10 cellular contexts compared by ENCODE assay signal in the genomic region with DNA sequence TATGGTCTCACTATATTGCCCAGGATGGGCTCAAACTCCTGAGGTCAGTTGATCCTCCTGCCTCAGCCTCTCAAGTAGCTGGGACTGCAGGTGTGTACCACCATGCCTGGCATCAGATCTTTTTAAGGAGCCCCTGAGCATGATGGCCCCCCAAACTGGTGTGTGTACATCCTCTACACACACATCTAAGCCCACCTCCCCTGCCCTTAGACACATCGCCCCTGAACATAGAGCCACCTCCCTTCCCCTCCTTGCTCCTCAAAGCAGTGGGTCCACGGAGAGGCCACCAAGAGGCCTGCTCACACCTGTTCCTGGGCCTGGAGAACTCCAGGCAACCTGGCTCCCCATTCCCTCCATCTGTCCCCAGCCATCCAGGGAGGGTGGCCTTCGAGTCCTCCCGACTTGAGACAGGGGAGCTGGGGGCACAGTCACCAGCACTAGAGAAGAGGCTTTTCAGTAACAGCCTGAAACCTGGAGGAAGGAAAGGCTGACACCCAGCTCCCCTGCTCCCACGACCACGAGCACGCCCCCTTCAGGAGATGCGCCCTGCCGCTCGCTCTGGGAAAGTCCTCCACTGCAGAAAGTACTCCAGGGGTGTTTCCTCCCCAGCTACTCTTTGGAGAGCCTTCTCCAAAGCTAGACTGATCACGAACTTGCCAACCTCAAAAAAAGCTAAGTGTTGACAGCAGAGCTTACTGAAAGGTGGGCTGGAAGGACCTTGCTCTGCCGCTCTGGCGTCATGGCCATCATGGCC. TPM values are rescaled to one million over a fixed set of nuclear protein-coding genes. Genes with fewer than 3 reads are reported as not detected.
A peak's percentile ranks its signal among the peaks of the same experiment; 100 is the strongest.
DNase-seq lines count a peak whose midpoint lies in the region; ATAC-seq and TF ChIP-seq lines count a peak whose summit lies in the region.
"Had no signal": no experiment of that assay in that cellular context is flagged by ENCODE, and none has a peak within 500 bp of the region (broad histone marks: within the 10 kb centered on the region; RNA-seq: fewer than 3 reads in every experiment).

No MANE protein-coding gene starts in this region.

- no peak overlapping the region for H2AFZ ChIP-seq in HCT116 (ENCODE audit: low read depth, low read length, poor library complexity, severe bottlenecking)
- no peak overlapping the region for H2AFZ ChIP-seq in osteoblast (ENCODE audit: low read length)

- in situ Hi-C loops in KBM-7 (cut with MboI; ENCODE audit: low pct_unique_long_range_greater_than_20kb, low sequenced_read_pairs) = no loop called here

- DNase-seq in HCT116 (ENCODE audit: low read depth, low spot score) (no peak), osteoblast (ENCODE audit: insufficient read length, low spot score, missing footprints) (peak; percentile 77), COR-L47 (lab: John Stamatoyannopoulos, UW) (no peak), hepatic stellate cell (ENCODE audit: low spot score) (no peak), RKO (ENCODE audit: low spot score) (no peak), KBM-7 (no peak)
- no peak for DNase-seq in central memory CD8-positive, alpha-beta T cell (ENCODE audit: low spot score in 2 of 2)
- DNase-seq: nephron progenitor cell had no signal

- TF ChIP-seq RAD21 in HCT116 (IDR thresholded peaks at IDR 0.05; ENCODE audit: low read depth) = no peak

- H3K79me2 ChIP-seq in HCT116 (ENCODE audit: insufficient read depth, low read length) = no peaks in the 10 kb centered on the region
- H3K79me2 ChIP-seq in osteoblast (ENCODE audit: insufficient read depth, low read length) = no peaks in the 10 kb centered on the region

- H3K36me3 Mint-ChIP-seq in central memory CD8-positive, alpha-beta T cell (ENCODE audit: insufficient read depth) = peaks cover 7% of the 10 kb centered on the region

- H3K9ac ChIP-seq in BLaER1 treated with 17β-estradiol and CSF1 and Interleukin-3, amounts not matched to agents 10 nM and 100 nM = peak overlapping the region in 7 of 11 experiments; percentile 21 to 55 (median 50); a peak in 10 of 22 replicates
- H3K9ac ChIP-seq in HCT116 (ENCODE audit: low read length) = no peak overlapping the region

- H3K9me3 ChIP-seq in BLaER1 treated with 17β-estradiol and CSF1 and Interleukin-3, amounts not matched to agents 10 nM and 100 nM (replicated peaks in 1 of 11) = peaks cover 10 to 21% (median 19%) of the 10 kb centered on the region in 11 experiments
- H3K9me3 ChIP-seq in HCT116 (ENCODE audit: control insufficient read depth in 1 of 2, insufficient read depth in 1 of 2, low read depth in 1 of 2, low read length in 2 of 2) (0 out of 4 replicates have a peak, but pooled peaks cover 0 to 4% of the 10 kb centered on the region in 2 experiments), osteoblast (ENCODE audit: low read depth, low read length) (peaks cover 4% of the 10 kb centered on the region)

- no peaks in the 10 kb centered on the region for H3K36me3 ChIP-seq in BLaER1 treated with 17β-estradiol and CSF1 and Interleukin-3, amounts not matched to agents 10 nM and 100 nM
- H3K36me3 ChIP-seq in HCT116 (ENCODE audit: control insufficient read depth in 1 of 2, insufficient read depth in 2 of 2, low read length in 2 of 2) (no peaks in the 10 kb centered on the region), osteoblast (ENCODE audit: insufficient read depth, low read length) (no peaks in the 10 kb centered on the region)

- H3K27me3 ChIP-seq in BLaER1 treated with 17β-estradiol and CSF1 and Interleukin-3, amounts not matched to agents 10 nM and 100 nM = no peaks in the 10 kb centered on the region
- H3K27me3 ChIP-seq in HCT116 (ENCODE audit: insufficient read depth, low read length) (no peaks in the 10 kb centered on the region), osteoblast (ENCODE audit: insufficient read depth, low read length) (peaks cover 11% of the 10 kb centered on the region)

- H4K20me1 ChIP-seq in BLaER1 treated with 17β-estradiol and CSF1 and Interleukin-3, amounts not matched to agents 10 nM and 100 nM = no peaks in the 10 kb centered on the region
- H4K20me1 ChIP-seq in HCT116 (ENCODE audit: insufficient read depth) = no peaks in the 10 kb centered on the region
- no peaks in the 10 kb centered on the region for H4K20me1 ChIP-seq in osteoblast (ENCODE audit: insufficient read depth, low read length)

- ATAC-seq in HCT116 = peak; percentile 28; the same call in 1 of the 2 replicates
- ATAC-seq in central memory CD8-positive, alpha-beta T cell (replicated peaks; ENCODE audit: extremely low read depth, poor library complexity, severe bottlenecking) = no peak

- no peaks in the 10 kb centered on the region for H3K27me3 Mint-ChIP-seq in central memory CD8-positive, alpha-beta T cell

- H3K4me3 Mint-ChIP-seq in central memory CD8-positive, alpha-beta T cell = peak overlapping the region; percentile 26
- H3K4me3 Mint-ChIP-seq: nephron progenitor cell had no signal

- intact Hi-C loops in HCT116 (cut with micrococcal nuclease) = no loop called here

- peak overlapping the region; percentile 59 for H3K27ac Mint-ChIP-seq in central memory CD8-positive, alpha-beta T cell (ENCODE audit: low read depth)
- H3K27ac Mint-ChIP-seq: nephron progenitor cell had no signal

- peaks cover 64 to 80% (median 78%) of the 10 kb centered on the region in 10 experiments for H3K4me1 ChIP-seq in BLaER1 treated with 17β-estradiol and CSF1 and Interleukin-3, amounts not matched to agents 10 nM and 100 nM
- H3K4me1 ChIP-seq in HCT116 (ENCODE audit: control insufficient read depth in 1 of 2, insufficient read depth in 2 of 2, low read length in 2 of 2) (peaks cover 5 to 21% of the 10 kb centered on the region in 2 experiments), osteoblast (ENCODE audit: insufficient read depth, low read length) (peaks cover 12% of the 10 kb centered on the region)

- no peaks in the 10 kb centered on the region for H3K9me3 Mint-ChIP-seq in central memory CD8-positive, alpha-beta T cell

- peak overlapping the region; percentile 60 to 94 (median 90) for H3K4me2 ChIP-seq in BLaER1 treated with 17β-estradiol and CSF1 and Interleukin-3, amounts not matched to agents 10 nM and 100 nM
- peak overlapping the region; percentile 49 for H3K4me2 ChIP-seq in HCT116 (ENCODE audit: low read length)
- H3K4me2 ChIP-seq in osteoblast (ENCODE audit: insufficient read depth, low read length) = no peak overlapping the region

- RAD21 ChIA-PET in HCT116 (lab: Charles Lee; ENCODE audit: low non-redundant PET in 1 of 2, low total read pairs in 2 of 2, uncharacterized antibody in 2 of 2, unreplicated experiment in 2 of 2) = interaction anchor here in 1 of 2 experiments (1.7 kb wide), 1 partner anchor 35 kb away, joined by 5 read pairs; no protein-coding TSS in a partner anchor

- TF ChIP-seq CTCF in HCT116 (IDR thresholded peaks at IDR 0.05 in 2 of 3, conservative IDR thresholded peaks at IDR 0.05 in 1 of 3; ENCODE audit: borderline replicate concordance in 1 of 3, insufficient read depth in 1 of 3, low read depth in 2 of 3, low read length in 2 of 3) (peak in 2 of 3 experiments; percentile 35 to 52; a peak in 4 of 6 replicates), osteoblast (IDR thresholded peaks at IDR 0.05; ENCODE audit: extremely low read depth, low read depth, low read length) (no peak)

- no peak for TF ChIP-seq POLR2A in HCT116 (IDR thresholded peaks at IDR 0.05; ENCODE audit: borderline replicate concordance, extremely low read depth, insufficient read depth, insufficient read length)

- BruUV-seq in HCT116 (replicated peaks; lab: Mats Ljungman, UMichigan) = no TSS peak

- POLR2A ChIA-PET in HCT116 (lab: Charles Lee) = interaction anchor here (0.5 to 1.0 kb wide), 2 partner anchors 24 to 293 kb away, joined by 3 read pairs; no protein-coding TSS in a partner anchor

- peak overlapping the region in 10 of 11 experiments; percentile 33 to 75 (median 66); a peak in 19 of 22 replicates for H3K27ac ChIP-seq in BLaER1 treated with 17β-estradiol and CSF1 and Interleukin-3, amounts not matched to agents 10 nM and 100 nM
- H3K27ac ChIP-seq in HCT116 (ENCODE audit: low read depth, low read length) = no peak overlapping the region
- H3K27ac ChIP-seq in osteoblast (ENCODE audit: low read depth, low read length) = no peak overlapping the region

- peak overlapping the region in 1 of 10 experiments; percentile 11; a peak in 2 of 20 replicates for H3K4me3 ChIP-seq in BLaER1 treated with 17β-estradiol and CSF1 and Interleukin-3, amounts not matched to agents 10 nM and 100 nM
- H3K4me3 ChIP-seq in HCT116 (replicated peaks in 1 of 2; ENCODE audit: low read depth in 1 of 2, low read length in 2 of 2) (no peak overlapping the region), osteoblast (ENCODE audit: insufficient read depth, low read length) (no peak overlapping the region)

- CTCF ChIA-PET in HCT116 (lab: Charles Lee) = interaction anchor here (0.6 to 7.3 kb wide), 10 partner anchors 9 to 67 kb away, joined by 3 to 77 read pairs (median 4); partner anchors contain the start of gene GH1

- H3K4me1 Mint-ChIP-seq in central memory CD8-positive, alpha-beta T cell = peaks cover 30% of the 10 kb centered on the region

- no peaks in the 10 kb centered on the region for H3K9me2 ChIP-seq in HCT116 (ENCODE audit: insufficient read depth)

TF ChIP-seq in HCT116, 20 proteins besides CTCF, POLR2A, EP300 and RAD21:
- no peak for TF ChIP-seq ELF1 (IDR thresholded peaks at IDR 0.05; ENCODE audit: borderline replicate concordance, low read depth)
- TF ChIP-seq, protein P1, sequence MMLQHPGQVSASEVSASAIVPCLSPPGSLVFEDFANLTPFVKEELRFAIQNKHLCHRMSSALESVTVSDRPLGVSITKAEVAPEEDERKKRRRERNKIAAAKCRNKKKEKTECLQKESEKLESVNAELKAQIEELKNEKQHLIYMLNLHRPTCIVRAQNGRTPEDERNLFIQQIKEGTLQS (IDR thresholded peaks at IDR 0.05) = no peak

RNA-seq across cellular contexts. Expression of gene PRR29, which starts 12.6 kb away (rescaled TPM):
- not detected for total RNA-seq in HCT116 (2021; ENCODE audit: unreplicated experiment)
- polyA plus RNA-seq in HCT116 (2012) = not detected in 2 replicates
- total RNA-seq in osteoblast = 0.36 and 0.88 TPM in 2 replicates

RNA-seq across cellular contexts. Expression of gene SCN4A, which starts 12.8 kb away (rescaled TPM):
- total RNA-seq in HCT116 (2021; ENCODE audit: unreplicated experiment) (2.7 TPM), osteoblast (under 0.01 TPM in 1 of 2 replicates, not detected in the other)
- 1.4 and 2.9 TPM in 2 replicates for polyA plus RNA-seq in HCT116 (2012)
- total RNA-seq: HT1080 had no signal

RNA-seq across cellular contexts. Expression of gene ICAM2, which starts 34.9 kb away (rescaled TPM):
- total RNA-seq in HCT116 (2021; ENCODE audit: unreplicated experiment) (0.61 TPM), osteoblast (6.5 and 8.5 TPM in 2 replicates)
- polyA plus RNA-seq in HCT116 (2012) = 0.14 and 0.27 TPM in 2 replicates

RNA-seq across cellular contexts. Expression of gene CD79B, which starts 53.4 kb away (rescaled TPM):
- total RNA-seq in HCT116 (2021; ENCODE audit: unreplicated experiment) (0.59 TPM), osteoblast (0.36 and 0.59 TPM in 2 replicates)
- polyA plus RNA-seq in HCT116 (2012) = 1.1 TPM in 2 replicates

Comparison
In these comparisons a context has a peak if more than half of its experiments do, and no peak if none do; other contexts are left out.
1. H3K27ac ChIP-seq: peak in BLaER1 treated with 17β-estradiol and CSF1 and Interleukin-3, amounts not matched to agents 10 nM and 100 nM (10 of 11); none in HCT116 (single experiment) and osteoblast (single experiment).